In genomic region chr7:15839415-15840100, GRCh38 we compare ENCODE assay signal across 1 cellular context.
TF ChIP-seq lines count a peak whose summit lies in the region.

No MANE protein-coding gene starts in this region.

TF ChIP-seq in GM23338, 12 proteins besides CTCF, POLR2A, EP300 and RAD21 (continued from another document):
- TF ChIP-seq, protein P1, sequence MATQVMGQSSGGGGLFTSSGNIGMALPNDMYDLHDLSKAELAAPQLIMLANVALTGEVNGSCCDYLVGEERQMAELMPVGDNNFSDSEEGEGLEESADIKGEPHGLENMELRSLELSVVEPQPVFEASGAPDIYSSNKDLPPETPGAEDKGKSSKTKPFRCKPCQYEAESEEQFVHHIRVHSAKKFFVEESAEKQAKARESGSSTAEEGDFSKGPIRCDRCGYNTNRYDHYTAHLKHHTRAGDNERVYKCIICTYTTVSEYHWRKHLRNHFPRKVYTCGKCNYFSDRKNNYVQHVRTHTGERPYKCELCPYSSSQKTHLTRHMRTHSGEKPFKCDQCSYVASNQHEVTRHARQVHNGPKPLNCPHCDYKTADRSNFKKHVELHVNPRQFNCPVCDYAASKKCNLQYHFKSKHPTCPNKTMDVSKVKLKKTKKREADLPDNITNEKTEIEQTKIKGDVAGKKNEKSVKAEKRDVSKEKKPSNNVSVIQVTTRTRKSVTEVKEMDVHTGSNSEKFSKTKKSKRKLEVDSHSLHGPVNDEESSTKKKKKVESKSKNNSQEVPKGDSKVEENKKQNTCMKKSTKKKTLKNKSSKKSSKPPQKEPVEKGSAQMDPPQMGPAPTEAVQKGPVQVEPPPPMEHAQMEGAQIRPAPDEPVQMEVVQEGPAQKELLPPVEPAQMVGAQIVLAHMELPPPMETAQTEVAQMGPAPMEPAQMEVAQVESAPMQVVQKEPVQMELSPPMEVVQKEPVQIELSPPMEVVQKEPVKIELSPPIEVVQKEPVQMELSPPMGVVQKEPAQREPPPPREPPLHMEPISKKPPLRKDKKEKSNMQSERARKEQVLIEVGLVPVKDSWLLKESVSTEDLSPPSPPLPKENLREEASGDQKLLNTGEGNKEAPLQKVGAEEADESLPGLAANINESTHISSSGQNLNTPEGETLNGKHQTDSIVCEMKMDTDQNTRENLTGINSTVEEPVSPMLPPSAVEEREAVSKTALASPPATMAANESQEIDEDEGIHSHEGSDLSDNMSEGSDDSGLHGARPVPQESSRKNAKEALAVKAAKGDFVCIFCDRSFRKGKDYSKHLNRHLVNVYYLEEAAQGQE (IDR thresholded peaks at IDR 0.05; ENCODE audit: unreplicated experiment) = no peak
